In the genomic region with DNA sequence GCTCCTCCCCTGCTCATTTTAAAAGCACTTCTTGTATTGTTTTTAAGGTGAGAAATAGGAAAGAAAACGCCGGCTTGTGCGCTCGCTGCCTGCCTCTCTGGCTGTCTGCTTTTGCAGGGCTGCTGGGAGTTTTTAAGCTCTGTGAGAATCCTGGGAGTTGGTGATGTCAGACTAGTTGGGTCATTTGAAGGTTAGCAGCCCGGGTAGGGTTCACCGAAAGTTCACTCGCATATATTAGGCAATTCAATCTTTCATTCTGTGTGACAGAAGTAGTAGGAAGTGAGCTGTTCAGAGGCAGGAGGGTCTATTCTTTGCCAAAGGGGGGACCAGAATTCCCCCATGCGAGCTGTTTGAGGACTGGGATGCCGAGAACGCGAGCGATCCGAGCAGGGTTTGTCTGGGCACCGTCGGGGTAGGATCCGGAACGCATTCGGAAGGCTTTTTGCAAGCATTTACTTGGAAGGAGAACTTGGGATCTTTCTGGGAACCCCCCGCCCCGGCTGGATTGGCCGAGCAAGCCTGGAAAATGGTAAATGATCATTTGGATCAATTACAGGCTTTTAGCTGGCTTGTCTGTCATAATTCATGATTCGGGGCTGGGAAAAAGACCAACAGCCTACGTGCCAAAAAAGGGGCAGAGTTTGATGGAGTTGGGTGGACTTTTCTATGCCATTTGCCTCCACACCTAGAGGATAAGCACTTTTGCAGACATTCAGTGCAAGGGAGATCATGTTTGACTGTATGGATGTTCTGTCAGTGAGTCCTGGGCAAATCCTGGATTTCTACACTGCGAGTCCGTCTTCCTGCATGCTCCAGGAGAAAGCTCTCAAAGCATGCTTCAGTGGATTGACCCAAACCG, we compare ENCODE assay signal across 1 cellular context.
TF ChIP-seq lines count a peak whose summit lies in the region.

A gene (plus strand): TSS at position 261 of the 859 bp plus-strand sequence. CDS start 469 bp downstream, at position 730.

TF ChIP-seq in HEK293, 187 proteins besides CTCF, POLR2A, EP300 and RAD21 (continued from another document and continues in another):
- TF ChIP-seq, protein P1, sequence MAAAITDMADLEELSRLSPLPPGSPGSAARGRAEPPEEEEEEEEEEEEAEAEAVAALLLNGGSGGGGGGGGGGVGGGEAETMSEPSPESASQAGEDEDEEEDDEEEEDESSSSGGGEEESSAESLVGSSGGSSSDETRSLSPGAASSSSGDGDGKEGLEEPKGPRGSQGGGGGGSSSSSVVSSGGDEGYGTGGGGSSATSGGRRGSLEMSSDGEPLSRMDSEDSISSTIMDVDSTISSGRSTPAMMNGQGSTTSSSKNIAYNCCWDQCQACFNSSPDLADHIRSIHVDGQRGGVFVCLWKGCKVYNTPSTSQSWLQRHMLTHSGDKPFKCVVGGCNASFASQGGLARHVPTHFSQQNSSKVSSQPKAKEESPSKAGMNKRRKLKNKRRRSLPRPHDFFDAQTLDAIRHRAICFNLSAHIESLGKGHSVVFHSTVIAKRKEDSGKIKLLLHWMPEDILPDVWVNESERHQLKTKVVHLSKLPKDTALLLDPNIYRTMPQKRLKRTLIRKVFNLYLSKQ (tag by site-specific recombination; IDR thresholded peaks at IDR 0.05; ENCODE audit: borderline replicate concordance): no peak
- 0 out of 2 replicates have a peak, but pooled peaks have one; percentile 63 for TF ChIP-seq ZNF660 (tag by site-specific recombination; IDR thresholded peaks at IDR 0.05)
- no peak for TF ChIP-seq ZFP3 (tag by site-specific recombination; IDR thresholded peaks at IDR 0.05; ENCODE audit: low read depth)
- TF ChIP-seq ZNF785 (tag by site-specific recombination; IDR thresholded peaks at IDR 0.05): no peak
- no peak for TF ChIP-seq SALL2 (tag by site-specific recombination; IDR thresholded peaks at IDR 0.05; ENCODE audit: borderline replicate concordance)
- TF ChIP-seq ZNF623 (tag by site-specific recombination; IDR thresholded peaks at IDR 0.05): no peak
- TF ChIP-seq OSR2 (tag by site-specific recombination; IDR thresholded peaks at IDR 0.05): no peak; the same call in 1 of the 2 replicates
- 0 out of 2 replicates have a peak, but pooled peaks have one; percentile 26 for TF ChIP-seq PRDM1 (tag by site-specific recombination; IDR thresholded peaks at IDR 0.05)
- TF ChIP-seq HOXD13 (CRISPR knock-in tag; IDR thresholded peaks at IDR 0.05; ENCODE audit: borderline replicate concordance): no peak
- TF ChIP-seq, protein P2, sequence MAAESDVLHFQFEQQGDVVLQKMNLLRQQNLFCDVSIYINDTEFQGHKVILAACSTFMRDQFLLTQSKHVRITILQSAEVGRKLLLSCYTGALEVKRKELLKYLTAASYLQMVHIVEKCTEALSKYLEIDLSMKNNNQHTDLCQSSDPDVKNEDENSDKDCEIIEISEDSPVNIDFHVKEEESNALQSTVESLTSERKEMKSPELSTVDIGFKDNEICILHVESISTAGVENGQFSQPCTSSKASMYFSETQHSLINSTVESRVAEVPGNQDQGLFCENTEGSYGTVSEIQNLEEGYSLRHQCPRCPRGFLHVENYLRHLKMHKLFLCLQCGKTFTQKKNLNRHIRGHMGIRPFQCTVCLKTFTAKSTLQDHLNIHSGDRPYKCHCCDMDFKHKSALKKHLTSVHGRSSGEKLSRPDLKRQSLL (tag by site-specific recombination; IDR thresholded peaks at IDR 0.05): no peak
- TF ChIP-seq, protein P3, sequence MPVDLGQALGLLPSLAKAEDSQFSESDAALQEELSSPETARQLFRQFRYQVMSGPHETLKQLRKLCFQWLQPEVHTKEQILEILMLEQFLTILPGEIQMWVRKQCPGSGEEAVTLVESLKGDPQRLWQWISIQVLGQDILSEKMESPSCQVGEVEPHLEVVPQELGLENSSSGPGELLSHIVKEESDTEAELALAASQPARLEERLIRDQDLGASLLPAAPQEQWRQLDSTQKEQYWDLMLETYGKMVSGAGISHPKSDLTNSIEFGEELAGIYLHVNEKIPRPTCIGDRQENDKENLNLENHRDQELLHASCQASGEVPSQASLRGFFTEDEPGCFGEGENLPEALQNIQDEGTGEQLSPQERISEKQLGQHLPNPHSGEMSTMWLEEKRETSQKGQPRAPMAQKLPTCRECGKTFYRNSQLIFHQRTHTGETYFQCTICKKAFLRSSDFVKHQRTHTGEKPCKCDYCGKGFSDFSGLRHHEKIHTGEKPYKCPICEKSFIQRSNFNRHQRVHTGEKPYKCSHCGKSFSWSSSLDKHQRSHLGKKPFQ (tag by site-specific recombination; IDR thresholded peaks at IDR 0.05): 0 out of 2 replicates have a peak, but pooled peaks have one; percentile 11
- TF ChIP-seq, protein P4, sequence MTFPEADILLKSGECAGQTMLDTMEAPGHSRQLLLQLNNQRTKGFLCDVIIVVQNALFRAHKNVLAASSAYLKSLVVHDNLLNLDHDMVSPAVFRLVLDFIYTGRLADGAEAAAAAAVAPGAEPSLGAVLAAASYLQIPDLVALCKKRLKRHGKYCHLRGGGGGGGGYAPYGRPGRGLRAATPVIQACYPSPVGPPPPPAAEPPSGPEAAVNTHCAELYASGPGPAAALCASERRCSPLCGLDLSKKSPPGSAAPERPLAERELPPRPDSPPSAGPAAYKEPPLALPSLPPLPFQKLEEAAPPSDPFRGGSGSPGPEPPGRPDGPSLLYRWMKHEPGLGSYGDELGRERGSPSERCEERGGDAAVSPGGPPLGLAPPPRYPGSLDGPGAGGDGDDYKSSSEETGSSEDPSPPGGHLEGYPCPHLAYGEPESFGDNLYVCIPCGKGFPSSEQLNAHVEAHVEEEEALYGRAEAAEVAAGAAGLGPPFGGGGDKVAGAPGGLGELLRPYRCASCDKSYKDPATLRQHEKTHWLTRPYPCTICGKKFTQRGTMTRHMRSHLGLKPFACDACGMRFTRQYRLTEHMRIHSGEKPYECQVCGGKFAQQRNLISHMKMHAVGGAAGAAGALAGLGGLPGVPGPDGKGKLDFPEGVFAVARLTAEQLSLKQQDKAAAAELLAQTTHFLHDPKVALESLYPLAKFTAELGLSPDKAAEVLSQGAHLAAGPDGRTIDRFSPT (tag by site-specific recombination; IDR thresholded peaks at IDR 0.05): no peak
- TF ChIP-seq ZNF670 (tag by site-specific recombination; IDR thresholded peaks at IDR 0.05; ENCODE audit: low read depth): no peak
- TF ChIP-seq, protein P5, sequence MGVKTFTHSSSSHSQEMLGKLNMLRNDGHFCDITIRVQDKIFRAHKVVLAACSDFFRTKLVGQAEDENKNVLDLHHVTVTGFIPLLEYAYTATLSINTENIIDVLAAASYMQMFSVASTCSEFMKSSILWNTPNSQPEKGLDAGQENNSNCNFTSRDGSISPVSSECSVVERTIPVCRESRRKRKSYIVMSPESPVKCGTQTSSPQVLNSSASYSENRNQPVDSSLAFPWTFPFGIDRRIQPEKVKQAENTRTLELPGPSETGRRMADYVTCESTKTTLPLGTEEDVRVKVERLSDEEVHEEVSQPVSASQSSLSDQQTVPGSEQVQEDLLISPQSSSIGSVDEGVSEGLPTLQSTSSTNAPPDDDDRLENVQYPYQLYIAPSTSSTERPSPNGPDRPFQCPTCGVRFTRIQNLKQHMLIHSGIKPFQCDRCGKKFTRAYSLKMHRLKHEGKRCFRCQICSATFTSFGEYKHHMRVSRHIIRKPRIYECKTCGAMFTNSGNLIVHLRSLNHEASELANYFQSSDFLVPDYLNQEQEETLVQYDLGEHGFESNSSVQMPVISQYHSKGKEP (tag by site-specific recombination; IDR thresholded peaks at IDR 0.05): no peak
- no peak for TF ChIP-seq ZNF530 (tag by site-specific recombination; IDR thresholded peaks at IDR 0.05; ENCODE audit: low read depth)
- no peak for TF ChIP-seq BCL11B (tag by site-specific recombination; IDR thresholded peaks at IDR 0.05; ENCODE audit: low read depth)
- TF ChIP-seq GFI1B (tag by site-specific recombination; IDR thresholded peaks at IDR 0.05): no peak
- TF ChIP-seq ZNF274 (IDR thresholded peaks at IDR 0.05; ENCODE audit: low read length): no peak
- no peak for TF ChIP-seq ZNF274 (tag by site-specific recombination; IDR thresholded peaks at IDR 0.05; ENCODE audit: borderline replicate concordance)
- peak; percentile 52; the same call in 1 of the 2 replicates for TF ChIP-seq ZEB2 (tag by site-specific recombination; IDR thresholded peaks at IDR 0.05)
- TF ChIP-seq ZNF624 (tag by site-specific recombination; IDR thresholded peaks at IDR 0.05): no peak
- no peak for TF ChIP-seq ZNF114 (tag by site-specific recombination; IDR thresholded peaks at IDR 0.05)
- TF ChIP-seq GLIS2 (tag by site-specific recombination; IDR thresholded peaks at IDR 0.05): no peak
- TF ChIP-seq, protein P6, sequence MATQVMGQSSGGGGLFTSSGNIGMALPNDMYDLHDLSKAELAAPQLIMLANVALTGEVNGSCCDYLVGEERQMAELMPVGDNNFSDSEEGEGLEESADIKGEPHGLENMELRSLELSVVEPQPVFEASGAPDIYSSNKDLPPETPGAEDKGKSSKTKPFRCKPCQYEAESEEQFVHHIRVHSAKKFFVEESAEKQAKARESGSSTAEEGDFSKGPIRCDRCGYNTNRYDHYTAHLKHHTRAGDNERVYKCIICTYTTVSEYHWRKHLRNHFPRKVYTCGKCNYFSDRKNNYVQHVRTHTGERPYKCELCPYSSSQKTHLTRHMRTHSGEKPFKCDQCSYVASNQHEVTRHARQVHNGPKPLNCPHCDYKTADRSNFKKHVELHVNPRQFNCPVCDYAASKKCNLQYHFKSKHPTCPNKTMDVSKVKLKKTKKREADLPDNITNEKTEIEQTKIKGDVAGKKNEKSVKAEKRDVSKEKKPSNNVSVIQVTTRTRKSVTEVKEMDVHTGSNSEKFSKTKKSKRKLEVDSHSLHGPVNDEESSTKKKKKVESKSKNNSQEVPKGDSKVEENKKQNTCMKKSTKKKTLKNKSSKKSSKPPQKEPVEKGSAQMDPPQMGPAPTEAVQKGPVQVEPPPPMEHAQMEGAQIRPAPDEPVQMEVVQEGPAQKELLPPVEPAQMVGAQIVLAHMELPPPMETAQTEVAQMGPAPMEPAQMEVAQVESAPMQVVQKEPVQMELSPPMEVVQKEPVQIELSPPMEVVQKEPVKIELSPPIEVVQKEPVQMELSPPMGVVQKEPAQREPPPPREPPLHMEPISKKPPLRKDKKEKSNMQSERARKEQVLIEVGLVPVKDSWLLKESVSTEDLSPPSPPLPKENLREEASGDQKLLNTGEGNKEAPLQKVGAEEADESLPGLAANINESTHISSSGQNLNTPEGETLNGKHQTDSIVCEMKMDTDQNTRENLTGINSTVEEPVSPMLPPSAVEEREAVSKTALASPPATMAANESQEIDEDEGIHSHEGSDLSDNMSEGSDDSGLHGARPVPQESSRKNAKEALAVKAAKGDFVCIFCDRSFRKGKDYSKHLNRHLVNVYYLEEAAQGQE (tag by site-specific recombination; IDR thresholded peaks at IDR 0.05): no peak
- TF ChIP-seq ZNF404 (tag by site-specific recombination; IDR thresholded peaks at IDR 0.05): no peak
- no peak for TF ChIP-seq ZNF354C (tag by site-specific recombination; IDR thresholded peaks at IDR 0.05; ENCODE audit: borderline replicate concordance, low read depth)
- TF ChIP-seq, protein P7, sequence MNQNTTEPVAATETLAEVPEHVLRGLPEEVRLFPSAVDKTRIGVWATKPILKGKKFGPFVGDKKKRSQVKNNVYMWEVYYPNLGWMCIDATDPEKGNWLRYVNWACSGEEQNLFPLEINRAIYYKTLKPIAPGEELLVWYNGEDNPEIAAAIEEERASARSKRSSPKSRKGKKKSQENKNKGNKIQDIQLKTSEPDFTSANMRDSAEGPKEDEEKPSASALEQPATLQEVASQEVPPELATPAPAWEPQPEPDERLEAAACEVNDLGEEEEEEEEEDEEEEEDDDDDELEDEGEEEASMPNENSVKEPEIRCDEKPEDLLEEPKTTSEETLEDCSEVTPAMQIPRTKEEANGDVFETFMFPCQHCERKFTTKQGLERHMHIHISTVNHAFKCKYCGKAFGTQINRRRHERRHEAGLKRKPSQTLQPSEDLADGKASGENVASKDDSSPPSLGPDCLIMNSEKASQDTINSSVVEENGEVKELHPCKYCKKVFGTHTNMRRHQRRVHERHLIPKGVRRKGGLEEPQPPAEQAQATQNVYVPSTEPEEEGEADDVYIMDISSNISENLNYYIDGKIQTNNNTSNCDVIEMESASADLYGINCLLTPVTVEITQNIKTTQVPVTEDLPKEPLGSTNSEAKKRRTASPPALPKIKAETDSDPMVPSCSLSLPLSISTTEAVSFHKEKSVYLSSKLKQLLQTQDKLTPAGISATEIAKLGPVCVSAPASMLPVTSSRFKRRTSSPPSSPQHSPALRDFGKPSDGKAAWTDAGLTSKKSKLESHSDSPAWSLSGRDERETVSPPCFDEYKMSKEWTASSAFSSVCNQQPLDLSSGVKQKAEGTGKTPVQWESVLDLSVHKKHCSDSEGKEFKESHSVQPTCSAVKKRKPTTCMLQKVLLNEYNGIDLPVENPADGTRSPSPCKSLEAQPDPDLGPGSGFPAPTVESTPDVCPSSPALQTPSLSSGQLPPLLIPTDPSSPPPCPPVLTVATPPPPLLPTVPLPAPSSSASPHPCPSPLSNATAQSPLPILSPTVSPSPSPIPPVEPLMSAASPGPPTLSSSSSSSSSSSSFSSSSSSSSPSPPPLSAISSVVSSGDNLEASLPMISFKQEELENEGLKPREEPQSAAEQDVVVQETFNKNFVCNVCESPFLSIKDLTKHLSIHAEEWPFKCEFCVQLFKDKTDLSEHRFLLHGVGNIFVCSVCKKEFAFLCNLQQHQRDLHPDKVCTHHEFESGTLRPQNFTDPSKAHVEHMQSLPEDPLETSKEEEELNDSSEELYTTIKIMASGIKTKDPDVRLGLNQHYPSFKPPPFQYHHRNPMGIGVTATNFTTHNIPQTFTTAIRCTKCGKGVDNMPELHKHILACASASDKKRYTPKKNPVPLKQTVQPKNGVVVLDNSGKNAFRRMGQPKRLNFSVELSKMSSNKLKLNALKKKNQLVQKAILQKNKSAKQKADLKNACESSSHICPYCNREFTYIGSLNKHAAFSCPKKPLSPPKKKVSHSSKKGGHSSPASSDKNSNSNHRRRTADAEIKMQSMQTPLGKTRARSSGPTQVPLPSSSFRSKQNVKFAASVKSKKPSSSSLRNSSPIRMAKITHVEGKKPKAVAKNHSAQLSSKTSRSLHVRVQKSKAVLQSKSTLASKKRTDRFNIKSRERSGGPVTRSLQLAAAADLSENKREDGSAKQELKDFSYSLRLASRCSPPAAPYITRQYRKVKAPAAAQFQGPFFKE (tag by site-specific recombination; IDR thresholded peaks at IDR 0.05; ENCODE audit: borderline replicate concordance): no peak
- TF ChIP-seq MYNN (tag by site-specific recombination; IDR thresholded peaks at IDR 0.05; ENCODE audit: borderline replicate concordance): no peak
- no peak for TF ChIP-seq ZNF837 (tag by site-specific recombination; IDR thresholded peaks at IDR 0.05)
- TF ChIP-seq ZNF555 (tag by site-specific recombination; conservative IDR thresholded peaks at IDR 0.05): no peak
- TF ChIP-seq KLF16 (tag by site-specific recombination; IDR thresholded peaks at IDR 0.05): no peak
- no peak for TF ChIP-seq ZNF146 (tag by site-specific recombination; IDR thresholded peaks at IDR 0.05)
- TF ChIP-seq, protein P8, sequence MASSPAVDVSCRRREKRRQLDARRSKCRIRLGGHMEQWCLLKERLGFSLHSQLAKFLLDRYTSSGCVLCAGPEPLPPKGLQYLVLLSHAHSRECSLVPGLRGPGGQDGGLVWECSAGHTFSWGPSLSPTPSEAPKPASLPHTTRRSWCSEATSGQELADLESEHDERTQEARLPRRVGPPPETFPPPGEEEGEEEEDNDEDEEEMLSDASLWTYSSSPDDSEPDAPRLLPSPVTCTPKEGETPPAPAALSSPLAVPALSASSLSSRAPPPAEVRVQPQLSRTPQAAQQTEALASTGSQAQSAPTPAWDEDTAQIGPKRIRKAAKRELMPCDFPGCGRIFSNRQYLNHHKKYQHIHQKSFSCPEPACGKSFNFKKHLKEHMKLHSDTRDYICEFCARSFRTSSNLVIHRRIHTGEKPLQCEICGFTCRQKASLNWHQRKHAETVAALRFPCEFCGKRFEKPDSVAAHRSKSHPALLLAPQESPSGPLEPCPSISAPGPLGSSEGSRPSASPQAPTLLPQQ (tag by site-specific recombination; IDR thresholded peaks at IDR 0.05): no peak
- no peak for TF ChIP-seq ZNF292 (tag by site-specific recombination; IDR thresholded peaks at IDR 0.05; ENCODE audit: borderline replicate concordance, low read depth)
